10 cellular contexts compared by ENCODE assay signal in the genomic region with DNA sequence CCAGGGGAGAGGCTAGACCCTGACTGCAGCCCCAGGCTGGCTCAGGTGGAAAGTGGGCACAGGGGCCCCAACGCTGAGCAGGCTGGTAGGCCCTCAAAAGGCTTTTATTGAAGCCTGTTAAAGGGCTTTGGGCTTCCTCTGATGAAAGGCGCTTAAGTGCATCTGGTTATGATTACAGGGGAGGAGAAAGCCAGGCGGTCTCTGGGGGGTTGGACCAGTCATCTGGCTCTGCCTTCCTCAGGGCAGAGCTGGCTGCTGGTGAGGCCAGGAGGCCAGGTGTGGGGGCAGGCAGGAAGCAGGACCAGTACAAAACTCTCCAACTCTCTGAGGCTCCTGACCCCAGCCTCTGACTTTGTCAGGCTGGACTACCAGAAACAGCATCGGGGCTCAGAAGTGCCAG.
A peak's percentile ranks its signal among the peaks of the same experiment; 100 is the strongest.
DNase-seq lines count a peak whose midpoint lies in the region; ATAC-seq and TF ChIP-seq lines count a peak whose summit lies in the region.
"Had no signal": no experiment of that assay in that cellular context is flagged by ENCODE, and none has a peak within 500 bp of the region (broad histone marks: within the 10 kb centered on the region; RNA-seq: fewer than 3 reads in every experiment).

No MANE protein-coding gene starts in this region.

- H3K27me3 Mint-ChIP-seq in stimulated activated naive CD8-positive, alpha-beta T cell treated with anti-CD3 and anti-CD28 coated beads, Interleukin-15, amount 100 ng/mL, for 72 hours = no peaks in the 10 kb centered on the region

- ATAC-seq in stimulated activated naive CD8-positive, alpha-beta T cell treated with anti-CD3 and anti-CD28 coated beads, Interleukin-15, amount 100 ng/mL, for 72 hours = peak; percentile 59
- ATAC-seq: activated CD4-positive, CD25-positive, alpha-beta regulatory T cell treated with anti-CD3 and anti-CD28 coated beads, Interleukin-2, amount 50 U/mL, for 24 hours had no signal

- H3K4me1 ChIP-seq in breast epithelium (no peaks in the 10 kb centered on the region), mammary epithelial cell (ENCODE audit: insufficient read depth, low read length) (peaks cover 5% of the 10 kb centered on the region), OCI-LY3 (ENCODE audit: low read length) (peaks cover 44% of the 10 kb centered on the region), fibroblast of lung (ENCODE audit: control insufficient read depth, extremely low read depth, insufficient read depth, low read length) (peaks cover 7% of the 10 kb centered on the region)

- no peak for TF ChIP-seq POLR2A in breast epithelium (IDR thresholded peaks at IDR 0.05)

- no peaks in the 10 kb centered on the region for H3K79me2 ChIP-seq in mammary epithelial cell (ENCODE audit: insufficient read depth, low read length)
- H3K79me2 ChIP-seq in OCI-LY3 (ENCODE audit: low read length) = peaks cover 28% of the 10 kb centered on the region
- H3K79me2 ChIP-seq in fibroblast of lung (ENCODE audit: control insufficient read depth, insufficient read depth, low read length) = no peaks in the 10 kb centered on the region

- H3K4me3 ChIP-seq in breast epithelium (peak overlapping the region in 2 of 3 donors; percentile 45 to 57), mammary epithelial cell (replicated peaks in 1 of 3; ENCODE audit: insufficient read depth in 1 of 3, low read depth in 2 of 3, low read length in 3 of 3) (no peak overlapping the region), OCI-LY3 (ENCODE audit: low read length) (peak overlapping the region; percentile 89; the same call in 1 of the 2 replicates), fibroblast of lung (replicated peaks in 1 of 4; ENCODE audit: control extremely low read depth in 1 of 4, insufficient read depth in 1 of 4, low read depth in 3 of 4, low read length in 4 of 4) (no peak overlapping the region)

- in situ Hi-C loops in mammary epithelial cell (cut with MboI; ENCODE audit: low sequenced_read_pairs in 2 of 2) = loop anchor here in 1 of 2 donors (25.0 kb wide), 1 partner anchor 354 kb away; no protein-coding TSS in a partner anchor

- H3K27ac ChIP-seq in breast epithelium (no peak overlapping the region), mammary epithelial cell (ENCODE audit: insufficient read depth, low read depth, low read length) (no peak overlapping the region), OCI-LY3 (ENCODE audit: low read length) (no peak overlapping the region), fibroblast of lung (ENCODE audit: insufficient read depth, low read length) (no peak overlapping the region), RWPE1 (no peak overlapping the region)

- H2AFZ ChIP-seq in mammary epithelial cell (ENCODE audit: low read depth, low read length) (no peak overlapping the region), OCI-LY3 (ENCODE audit: low read depth, low read length) (no peak overlapping the region), fibroblast of lung (ENCODE audit: low read length) (no peak overlapping the region)

- WGBS in mammary epithelial cell (ENCODE audit: low coverage, missing lambda C conversion rate) = 23% methylated on average over 4 of the region's 4 CpGs

- TF ChIP-seq CTCF in breast epithelium (IDR thresholded peaks at IDR 0.05) (no peak), mammary epithelial cell (conservative IDR thresholded peaks at IDR 0.05 in 1 of 2, IDR thresholded peaks at IDR 0.05 in 1 of 2; ENCODE audit: extremely low read depth in 1 of 2, insufficient read depth in 1 of 2, low read depth in 1 of 2, low read length in 2 of 2) (no peak), OCI-LY3 (IDR thresholded peaks at IDR 0.05; ENCODE audit: low read depth, low read length) (no peak), fibroblast of lung (conservative IDR thresholded peaks at IDR 0.05 in 1 of 2, IDR thresholded peaks at IDR 0.05 in 1 of 2; ENCODE audit: low read depth in 1 of 2, low read length in 2 of 2) (no peak), RWPE1 (conservative IDR thresholded peaks at IDR 0.05; ENCODE audit: low read depth) (no peak)

- peak overlapping the region in 1 of 2 donors; percentile 98 for H3K27ac Mint-ChIP-seq in stimulated activated naive CD8-positive, alpha-beta T cell treated with anti-CD3 and anti-CD28 coated beads, Interleukin-15, amount 100 ng/mL, for 72 hours

- H3K9ac ChIP-seq in mammary epithelial cell (ENCODE audit: insufficient read depth, low read length) (no peak overlapping the region), OCI-LY3 (ENCODE audit: low read length) (no peak overlapping the region), fibroblast of lung (ENCODE audit: insufficient read depth, low read length) (no peak overlapping the region)

- CTCF ChIA-PET in mammary epithelial cell (lab: Charles Lee; ENCODE audit: low non-redundant PET) (no interaction called here), RWPE1 (lab: Yijun Ruan, JAX) (interaction anchor here (0.9 kb wide), 1 partner anchor 13 kb away, joined by 3 read pairs; no protein-coding TSS in a partner anchor)

- H3K9me3 ChIP-seq in breast epithelium = no peaks in the 10 kb centered on the region
- H3K9me3 ChIP-seq in mammary epithelial cell (replicated peaks; ENCODE audit: insufficient read depth, low read length) = no peaks in the 10 kb centered on the region
- H3K9me3 ChIP-seq in OCI-LY3 (ENCODE audit: insufficient read depth, low read length) = no peaks in the 10 kb centered on the region
- H3K9me3 ChIP-seq in fibroblast of lung (ENCODE audit: control insufficient read depth, insufficient read depth, low read depth, low read length) = no peaks in the 10 kb centered on the region

- intact Hi-C loops in breast epithelium (cut with DNase I; ENCODE audit: low total_unique reads) (no loop called here), mammary epithelial cell (cut with micrococcal nuclease) (no loop called here)

- H4K20me1 ChIP-seq in mammary epithelial cell (ENCODE audit: insufficient read depth, low read length) = no peaks in the 10 kb centered on the region
- H4K20me1 ChIP-seq in OCI-LY3 (ENCODE audit: insufficient read depth, low read length) = no peaks in the 10 kb centered on the region
- H4K20me1 ChIP-seq in fibroblast of lung (ENCODE audit: control insufficient read depth, extremely low read depth, insufficient read depth, low read length) = no peaks in the 10 kb centered on the region

- H3K36me3 ChIP-seq in breast epithelium = no peaks in the 10 kb centered on the region
- no peaks in the 10 kb centered on the region for H3K36me3 ChIP-seq in mammary epithelial cell (ENCODE audit: insufficient read depth, low read length)
- H3K36me3 ChIP-seq in OCI-LY3 (replicated peaks; ENCODE audit: low read depth, low read length) = no peaks in the 10 kb centered on the region
- no peaks in the 10 kb centered on the region for H3K36me3 ChIP-seq in fibroblast of lung (ENCODE audit: control insufficient read depth, insufficient read depth, low read length)

- H3K27me3 ChIP-seq in breast epithelium (peaks cover 0 to 88% of the 10 kb centered on the region in 2 donors), mammary epithelial cell (ENCODE audit: insufficient read depth, low read length) (peaks cover 38% of the 10 kb centered on the region), OCI-LY3 (ENCODE audit: low read depth, low read length) (peaks cover 9% of the 10 kb centered on the region), fibroblast of lung (ENCODE audit: control insufficient read depth, insufficient read depth, low read length) (no peaks in the 10 kb centered on the region)

- POLR2A ChIA-PET in RWPE1 (lab: Yijun Ruan, JAX; ENCODE audit: low non-redundant PET) = no interaction called here

- dilution Hi-C loops in mammary epithelial cell (cut with HindIII; ENCODE audit: low sequenced_read_pairs) = no loop called here

- no peaks in the 10 kb centered on the region for H3K9me3 Mint-ChIP-seq in stimulated activated naive CD8-positive, alpha-beta T cell treated with anti-CD3 and anti-CD28 coated beads, Interleukin-15, amount 100 ng/mL, for 72 hours

- no peak overlapping the region for H3K4me2 ChIP-seq in mammary epithelial cell (ENCODE audit: insufficient read depth, low read depth, low read length)
- H3K4me2 ChIP-seq in OCI-LY3 (ENCODE audit: low read length) = peak overlapping the region; percentile 100
- H3K4me2 ChIP-seq in fibroblast of lung (ENCODE audit: extremely low read depth, insufficient read depth, low read length) = peak overlapping the region; percentile 69

- H3K4me1 Mint-ChIP-seq in stimulated activated naive CD8-positive, alpha-beta T cell treated with anti-CD3 and anti-CD28 coated beads, Interleukin-15, amount 100 ng/mL, for 72 hours = peaks cover 48% of the 10 kb centered on the region

- H3K4me3 Mint-ChIP-seq in stimulated activated naive CD8-positive, alpha-beta T cell treated with anti-CD3 and anti-CD28 coated beads, Interleukin-15, amount 100 ng/mL, for 72 hours = peak overlapping the region; percentile 89

- no peak for DNase-seq in breast epithelium (ENCODE audit: low spot score in 2 of 2)
- no peak for DNase-seq in mammary epithelial cell
- DNase-seq in fibroblast of lung (ENCODE audit: low read depth in 2 of 2) = no peak
- DNase-seq in stimulated activated naive CD8-positive, alpha-beta T cell treated with anti-CD3 and anti-CD28 coated beads, Interleukin-15, amount 100 ng/mL, for 72 hours = peak in 1 of 2 donors; percentile 58
- no peak for DNase-seq in NCI-H345 treated with DMSO at 0.1 percent for 48 hours (lab: John Stamatoyannopoulos, UW; ENCODE audit: unreplicated experiment)
- no peak for DNase-seq in RWPE1 (ENCODE audit: low spot score)
- no peak for DNase-seq in globus pallidus (ENCODE audit: low spot score)
- DNase-seq: Kasumi-1 had no signal

- no TSS peak for BruUV-seq in mammary epithelial cell (replicated peaks; lab: Mats Ljungman, UMichigan)

Comparison
In these comparisons a context has a peak if more than half of its experiments do, and no peak if none do; other contexts are left out.
1. H3K4me3 ChIP-seq: peak in breast epithelium (2 of 3) and OCI-LY3 (single experiment); none in mammary epithelial cell (0 of 3) and fibroblast of lung (0 of 4).